ENCODE assay signal across 22 cellular contexts in the genomic region with DNA sequence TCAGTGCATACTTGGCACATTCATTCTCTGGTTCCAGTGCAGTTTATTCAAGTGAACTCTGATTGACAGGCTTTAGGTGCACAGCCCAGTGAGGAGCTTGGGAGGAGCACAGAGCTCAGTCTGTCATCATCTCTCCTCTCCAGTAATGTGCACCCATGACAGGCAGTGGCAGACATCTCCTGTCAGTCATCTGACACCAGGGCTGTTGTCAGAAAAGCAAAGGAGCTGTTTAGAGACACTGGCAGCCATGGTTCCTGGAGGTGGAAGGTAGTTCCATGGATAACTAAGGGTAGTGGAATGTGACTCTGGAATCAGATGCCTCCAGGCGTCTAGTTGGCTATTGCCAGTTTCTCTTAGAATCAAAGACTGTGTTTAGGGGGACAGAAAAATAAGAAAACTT.
"Had no signal": no experiment of that assay in that cellular context is flagged by ENCODE, and none has a peak within 500 bp of the region (broad histone marks: within the 10 kb centered on the region; RNA-seq: fewer than 3 reads in every experiment).

No MANE protein-coding gene starts in this region.

- DNase-seq: colonic mucosa; cortex of kidney; effector CD8-positive, alpha-beta T cell; effector memory CD8-positive, alpha-beta T cell; endodermal cell; erythroblast; foreskin keratinocyte; heart left ventricle; hypothalamus; immature natural killer cell; left cardiac atrium; left lung; left ventricle myocardium superior; lower lobe of right lung; mesenchymal stem cell; mucosa of descending colon; naive B cell; naive thymus-derived CD8-positive, alpha-beta T cell had no signal

- ATAC-seq: effector memory CD8-positive, alpha-beta T cell; esophagus mucosa; foreskin keratinocyte; gastroesophageal sphincter; heart left ventricle; left cardiac atrium; left lung; left ventricle myocardium superior; lower lobe of right lung; mucosa of descending colon; naive thymus-derived CD8-positive, alpha-beta T cell had no signal

- H3K27ac ChIP-seq: colonic mucosa, epithelial cell of prostate, foreskin keratinocyte, gastroesophageal sphincter, heart left ventricle, hepatocyte, left lung, lower lobe of right lung had no signal
